2 cellular contexts compared by ENCODE assay signal in the genomic region with DNA sequence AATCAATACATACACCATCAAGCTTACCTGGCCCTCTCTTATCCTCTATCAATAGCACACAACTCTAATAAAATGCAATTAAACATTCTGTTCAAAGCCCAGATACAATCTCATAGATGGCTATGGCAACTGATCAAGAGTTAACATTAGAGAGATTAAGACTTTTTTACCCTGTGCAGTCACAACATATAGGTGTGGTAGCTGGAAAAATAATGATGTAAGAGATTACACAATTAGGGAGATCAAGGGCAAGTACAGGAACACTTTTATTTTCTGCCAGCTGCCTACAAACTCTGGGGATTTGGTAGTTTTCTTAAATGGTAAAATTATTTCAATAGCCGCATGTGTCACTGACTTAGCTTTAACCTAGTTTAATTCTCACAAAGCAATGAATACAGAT. TPM values are rescaled to one million over a fixed set of nuclear protein-coding genes. Genes with fewer than 3 reads are reported as not detected.
"Had no signal": no experiment of that assay in that cellular context is flagged by ENCODE, and none has a peak within 500 bp of the region (broad histone marks: within the 10 kb centered on the region; RNA-seq: fewer than 3 reads in every experiment).

No MANE protein-coding gene starts in this region.

RNA-seq across cellular contexts. Expression of gene NEK5, which starts 42.8 kb away (rescaled TPM):
- total RNA-seq: myocyte; natural killer cell treated with Interleukin-12 subunit alpha and Interleukin-12 subunit beta and Interleukin-15 and Interleukin-18, amount 100 ng/mL, for 72 hours had no signal
